ENCODE assay signal across 26 cellular contexts in genomic region chr11:16825091-16825490, GRCh38.
"Had no signal": no experiment of that assay in that cellular context is flagged by ENCODE, and none has a peak within 500 bp of the region (broad histone marks: within the 10 kb centered on the region; RNA-seq: fewer than 3 reads in every experiment).

No MANE protein-coding gene starts in this region.

- H3K9me3 ChIP-seq: left lung, lower lobe of right lung, mucosa of descending colon, suprapubic skin, tibial artery had no signal

- H3K27ac Mint-ChIP-seq: activated CD4-positive, alpha-beta memory T cell treated with anti-CD3 and anti-CD28 coated beads for 36 hours; activated T-helper 17 cell treated with anti-CD3 and anti-CD28 coated beads, Interleukin-2, amount 50 U/mL, for 72 hours; nephron had no signal

- H3K4me3 ChIP-seq: left lung, lower lobe of right lung, mucosa of descending colon, suprapubic skin, tibial artery had no signal

- H3K9ac ChIP-seq: parathyroid adenoma had no signal

- H3K27me3 ChIP-seq: brain microvascular endothelial cell, foreskin keratinocyte, left lung, suprapubic skin, tibial artery had no signal

- H2AFZ ChIP-seq: parathyroid adenoma had no signal

- H3K79me2 ChIP-seq: parathyroid adenoma had no signal

- H3K9me3 Mint-ChIP-seq: activated CD4-positive, alpha-beta memory T cell treated with anti-CD3 and anti-CD28 coated beads for 36 hours; activated T-helper 17 cell treated with anti-CD3 and anti-CD28 coated beads, Interleukin-2, amount 50 U/mL, for 72 hours; nephron had no signal

- H3K36me3 ChIP-seq: brain microvascular endothelial cell had no signal

- ATAC-seq: activated CD4-positive, CD25-positive, alpha-beta regulatory T cell treated with anti-CD3 and anti-CD28 coated beads, Interleukin-2, amount 50 U/mL, for 24 hours; activated T-helper 17 cell treated with anti-CD3 and anti-CD28 coated beads, Interleukin-2, amount 50 U/mL, for 72 hours; left lung; lower lobe of right lung; mucosa of descending colon had no signal

- H3K27ac ChIP-seq: brain microvascular endothelial cell, foreskin keratinocyte, left lung, lower lobe of right lung, parathyroid adenoma, suprapubic skin, tibial artery, WERI-Rb-1 had no signal

- H3K27me3 Mint-ChIP-seq: activated CD4-positive, alpha-beta memory T cell treated with anti-CD3 and anti-CD28 coated beads for 36 hours; activated T-helper 17 cell treated with anti-CD3 and anti-CD28 coated beads, Interleukin-2, amount 50 U/mL, for 72 hours had no signal

- H3K4me1 ChIP-seq: foreskin keratinocyte, parathyroid adenoma had no signal

- DNase-seq: activated CD4-positive, alpha-beta memory T cell treated with anti-CD3 and anti-CD28 coated beads for 36 hours; activated CD4-positive, alpha-beta T cell treated with anti-CD3 and anti-CD28 coated beads for 48 hours; activated CD8-positive, alpha-beta memory T cell treated with anti-CD3 and anti-CD28 coated beads, Interleukin-2, amount 50 U/mL, for 4 hours; activated gamma-delta T cell treated with Interleukin-2 at 50 U/mL for 16 hours; activated naive CD4-positive, alpha-beta T cell treated with anti-CD3 and anti-CD28 coated beads, Interleukin-2, amount 50 U/mL, for 16 hours; activated T-cell treated with anti-CD3 and anti-CD28 coated beads, Interleukin-2, amount 50 U/mL, for 1 hour; amniotic stem cell; brain microvascular endothelial cell; caudate nucleus; cortex of kidney; foreskin keratinocyte; left lung; lower lobe of right lung; mucosa of descending colon; nucleus accumbens; right cardiac atrium; stimulated activated CD4-positive, alpha-beta T cell treated with anti-CD3 and anti-CD28 coated beads, Interleukin-15, amount 100 ng/mL, for 24 hours; stimulated activated CD4-positive, alpha-beta T cell treated with anti-CD3 and anti-CD28 coated beads, Interleukin-2, amount 100 ng/mL, for 24 hours; stimulated activated naive CD4-positive, alpha-beta T cell; tibial artery; WERI-Rb-1 had no signal

- H3K4me3 Mint-ChIP-seq: activated CD4-positive, alpha-beta memory T cell treated with anti-CD3 and anti-CD28 coated beads for 36 hours; activated T-helper 17 cell treated with anti-CD3 and anti-CD28 coated beads, Interleukin-2, amount 50 U/mL, for 72 hours; nephron had no signal
